In genomic region chr7:101926265-101926664, GRCh38 we compare ENCODE assay signal across 22 cellular contexts.
"Had no signal": no experiment of that assay in that cellular context is flagged by ENCODE, and none has a peak within 500 bp of the region (broad histone marks: within the 10 kb centered on the region; RNA-seq: fewer than 3 reads in every experiment).

No MANE protein-coding gene starts in this region.

- H3K36me3 ChIP-seq: right lobe of liver, thyroid gland had no signal

- H3K27me3 ChIP-seq: body of pancreas, foreskin keratinocyte, right lobe of liver, thyroid gland had no signal

- H3K27ac Mint-ChIP-seq: activated B cell treated with CpG ODN at 0.5 μM for 24 hours; activated CD4-positive, alpha-beta T cell treated with anti-CD3 and anti-CD28 coated beads, Interleukin-2, amount 10 ng/mL, durations not matched to agents 24 days and 14 days; activated CD8-positive, alpha-beta T cell treated with anti-CD3 and anti-CD28 coated beads, Interleukin-2, amount 10 ng/mL, durations not matched to agents 7 days and 5 days; activated naive CD4-positive, alpha-beta T cell treated with anti-CD3 and anti-CD28 coated beads, Interleukin-2, amount 50 U/mL, for 72 hours; activated T-cell treated with anti-CD3 and anti-CD28 coated beads, Interleukin-2, amount 50 U/mL, for 72 hours; nephron progenitor cell; progenitor cell of endocrine pancreas had no signal

- H3K4me1 Mint-ChIP-seq: activated B cell treated with CpG ODN at 0.5 μM for 24 hours had no signal

- H3K4me3 ChIP-seq: body of pancreas, right lobe of liver, thyroid gland had no signal

- H3K27ac ChIP-seq: body of pancreas, foreskin keratinocyte, thyroid gland had no signal

- DNase-seq: activated B cell treated with CpG ODN at 0.5 μM for 24 hours; activated CD4-positive, alpha-beta T cell treated with anti-CD3 and anti-CD28 coated beads, Interleukin-2, amount 10 ng/mL, durations not matched to agents 24 days and 14 days; activated CD8-positive, alpha-beta memory T cell treated with anti-CD3 and anti-CD28 coated beads, Interleukin-2, amount 50 U/mL, for 48 hours; activated CD8-positive, alpha-beta T cell treated with anti-CD3 and anti-CD28 coated beads, Interleukin-2, amount 10 ng/mL, durations not matched to agents 7 days and 5 days; activated gamma-delta T cell; activated T-cell treated with anti-CD3 and anti-CD28 coated beads, Interleukin-2, amount 50 U/mL, for 72 hours; body of pancreas; cerebellar nuclear complex; effector memory CD4-positive, alpha-beta T cell; foreskin keratinocyte; head of caudate nucleus; nephron progenitor cell; occipital lobe; right lobe of liver; stimulated activated CD4-positive, alpha-beta T cell treated with anti-CD3 and anti-CD28 coated beads, Interleukin-12 subunit alpha, Interleukin-12 subunit beta, amount 100 ng/mL, for 4 hours; stimulated activated CD4-positive, alpha-beta T cell treated with anti-CD3 and anti-CD28 coated beads, Interleukin-2, amount 100 ng/mL, for 24 hours; SW 1271; thyroid gland had no signal

- H3K9me3 ChIP-seq: body of pancreas, right lobe of liver, thyroid gland had no signal

- H3K4me1 ChIP-seq: foreskin keratinocyte, thyroid gland had no signal

- ATAC-seq: activated CD8-positive, alpha-beta T cell treated with anti-CD3 and anti-CD28 coated beads, Interleukin-2, amount 10 ng/mL, durations not matched to agents 7 days and 5 days; activated naive CD4-positive, alpha-beta T cell treated with anti-CD3 and anti-CD28 coated beads, Interleukin-2, amount 50 U/mL, for 72 hours; activated T-cell treated with anti-CD3 and anti-CD28 coated beads, Interleukin-2, amount 50 U/mL, for 72 hours; body of pancreas; foreskin keratinocyte; left lobe of liver; right lobe of liver had no signal

- H3K27me3 Mint-ChIP-seq: activated B cell treated with CpG ODN at 0.5 μM for 24 hours; activated CD4-positive, alpha-beta T cell treated with anti-CD3 and anti-CD28 coated beads, Interleukin-2, amount 10 ng/mL, durations not matched to agents 24 days and 14 days; dendritic cell treated with granulocyte-macrophage colony-stimulating factor and Interleukin-4, amounts not matched to agents 40 ng/mL and 50 ng/mL, for 4 days; progenitor cell of endocrine pancreas had no signal

- H3K9me3 Mint-ChIP-seq: activated CD4-positive, alpha-beta T cell treated with anti-CD3 and anti-CD28 coated beads, Interleukin-2, amount 10 ng/mL, durations not matched to agents 24 days and 14 days; activated naive CD4-positive, alpha-beta T cell treated with anti-CD3 and anti-CD28 coated beads, Interleukin-2, amount 50 U/mL, for 72 hours; activated T-cell treated with anti-CD3 and anti-CD28 coated beads, Interleukin-2, amount 50 U/mL, for 72 hours; dendritic cell treated with granulocyte-macrophage colony-stimulating factor and Interleukin-4, amounts not matched to agents 40 ng/mL and 50 ng/mL, for 4 days had no signal

- H3K4me3 Mint-ChIP-seq: activated B cell treated with CpG ODN at 0.5 μM for 24 hours; activated CD4-positive, alpha-beta T cell treated with anti-CD3 and anti-CD28 coated beads, Interleukin-2, amount 10 ng/mL, durations not matched to agents 24 days and 14 days; activated CD8-positive, alpha-beta T cell treated with anti-CD3 and anti-CD28 coated beads, Interleukin-2, amount 10 ng/mL, durations not matched to agents 7 days and 5 days; activated T-cell treated with anti-CD3 and anti-CD28 coated beads, Interleukin-2, amount 50 U/mL, for 72 hours; dendritic cell treated with granulocyte-macrophage colony-stimulating factor and Interleukin-4, amounts not matched to agents 40 ng/mL and 50 ng/mL, for 4 days; nephron progenitor cell had no signal
